ENCODE assay signal across 8 cellular contexts in the genomic region with DNA sequence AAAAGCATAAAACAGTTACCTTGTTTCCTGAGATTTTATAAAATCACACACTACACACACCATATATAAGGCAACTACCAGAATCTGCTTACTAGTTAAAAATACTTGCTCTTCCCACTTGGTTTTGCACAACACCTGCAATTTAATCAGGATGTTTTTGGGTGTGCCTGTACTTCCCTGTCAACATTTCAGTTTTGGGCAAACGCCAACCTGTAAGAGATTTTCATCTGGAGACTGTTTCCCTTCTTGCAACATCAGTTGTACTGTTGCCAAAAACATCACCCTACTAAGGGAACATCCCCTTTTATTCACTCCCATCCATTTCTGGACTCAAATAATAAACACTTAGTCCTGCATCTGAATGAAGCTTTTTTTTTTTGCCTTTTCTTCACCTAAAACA.
DNase-seq lines count a peak whose midpoint lies in the region; ATAC-seq, FAIRE-seq and TF ChIP-seq lines count a peak whose summit lies in the region.

No MANE protein-coding gene starts in this region.

- peak; percentile 65 to 66; a peak in 3 of 5 replicates for TF ChIP-seq EP300 in A549 (IDR thresholded peaks at IDR 0.05)

- no peaks in the 10 kb centered on the region for H3K27me3 Mint-ChIP-seq in T-helper 2 cell treated with Interferon-gamma antibody and Interleukin-4, amounts not matched to agents 5 μg/mL and 100 μg/mL, for 36 hours (ENCODE audit: low read depth)
- H3K27me3 Mint-ChIP-seq in glutamatergic neuron (ENCODE audit: unreplicated experiment): no peaks in the 10 kb centered on the region

- CTCF ChIA-PET in A549 (lab: Yijun Ruan, JAX): interaction anchor here (1.3 kb wide), 1 partner anchor 16 kb away, joined by 3 read pairs; no protein-coding TSS in a partner anchor

- FAIRE-seq in A549 (lab: Jason Lieb, UNC): no peak

- no peak overlapping the region for H3K4me3 ChIP-seq in A549
- H3K4me3 ChIP-seq in HFF-Myc (replicated peaks; ENCODE audit: low read depth, low read length): no peak overlapping the region
- no peak overlapping the region for H3K4me3 ChIP-seq in right cardiac atrium (ENCODE audit: low read length)

- peak; percentile 47 to 56; a peak in 3 of 6 replicates for ATAC-seq in A549
- peak; percentile 72 to 88 for ATAC-seq in right cardiac atrium
- no peak for ATAC-seq in HG02610 (IDR thresholded peaks at IDR 0.05; ENCODE audit: unreplicated experiment)
- no peak for ATAC-seq in HG03378 (IDR thresholded peaks at IDR 0.05; ENCODE audit: unreplicated experiment)

- H3K27ac Mint-ChIP-seq in T-helper 2 cell treated with Interferon-gamma antibody and Interleukin-4, amounts not matched to agents 5 μg/mL and 100 μg/mL, for 36 hours: peak overlapping the region; percentile 85
- H3K27ac Mint-ChIP-seq in glutamatergic neuron (ENCODE audit: unreplicated experiment): no peak overlapping the region

- H3K4me1 ChIP-seq in A549 (peaks cover 56% of the 10 kb centered on the region), right cardiac atrium (ENCODE audit: control insufficient read depth, insufficient read depth, low read length) (no peaks in the 10 kb centered on the region)

- peak; percentile 31 to 82 for DNase-seq in A549 (ENCODE audit: low read depth in 1 of 2, low spot score in 1 of 2)
- peak; percentile 94 for DNase-seq in HFF-Myc (ENCODE audit: extremely low read depth, low read depth)
- no peak for DNase-seq in T-helper 2 cell treated with Interferon-gamma antibody and Interleukin-4, amounts not matched to agents 5 μg/mL and 100 μg/mL, for 36 hours (ENCODE audit: low spot score)
- no peak for DNase-seq in right cardiac atrium
- DNase-seq in NCI-H187 (lab: John Stamatoyannopoulos, UW): no peak
- no peak for DNase-seq in glutamatergic neuron

- intact Hi-C loops in right cardiac atrium (cut with DNase I): no loop called here

- H3K36me3 Mint-ChIP-seq in T-helper 2 cell treated with Interferon-gamma antibody and Interleukin-4, amounts not matched to agents 5 μg/mL and 100 μg/mL, for 36 hours (ENCODE audit: low read depth): peaks cover 21% of the 10 kb centered on the region
- H3K36me3 Mint-ChIP-seq in glutamatergic neuron (ENCODE audit: unreplicated experiment): no peaks in the 10 kb centered on the region

- H3K27ac ChIP-seq in A549 (no peak overlapping the region; a peak in 3 of 6 replicates), right cardiac atrium (ENCODE audit: low read length) (no peak overlapping the region)

- TF ChIP-seq CTCF in A549 (IDR thresholded peaks at IDR 0.05) (no peak), HFF-Myc (IDR thresholded peaks at IDR 0.05; ENCODE audit: low read depth, low read length, missing control alignments) (no peak), glutamatergic neuron (IDR thresholded peaks at IDR 0.05; ENCODE audit: partially characterized antibody, unreplicated experiment) (no peak)

- 0% methylated on average over 1 of the region's 1 CpG for WGBS in A549 (ENCODE audit: missing lambda C conversion rate)
- WGBS in right cardiac atrium: 12% methylated on average over 1 of the region's 1 CpG

- peak overlapping the region; percentile 56 for H3K4me3 Mint-ChIP-seq in T-helper 2 cell treated with Interferon-gamma antibody and Interleukin-4, amounts not matched to agents 5 μg/mL and 100 μg/mL, for 36 hours
- H3K4me3 Mint-ChIP-seq in glutamatergic neuron (ENCODE audit: unreplicated experiment): no peak overlapping the region

- peak in 1 of 2 experiments; percentile 35; a peak in 2 of 5 replicates for TF ChIP-seq RAD21 in A549 (conservative IDR thresholded peaks at IDR 0.05 in 1 of 2, IDR thresholded peaks at IDR 0.05 in 1 of 2)

- peaks cover 10% of the 10 kb centered on the region for H3K9me3 Mint-ChIP-seq in T-helper 2 cell treated with Interferon-gamma antibody and Interleukin-4, amounts not matched to agents 5 μg/mL and 100 μg/mL, for 36 hours
- H3K9me3 Mint-ChIP-seq in glutamatergic neuron (ENCODE audit: unreplicated experiment): no peaks in the 10 kb centered on the region

- TF ChIP-seq POLR2A in A549 (IDR thresholded peaks at IDR 0.05; ENCODE audit: low read length): no peak

- POLR2A ChIA-PET in A549 (lab: Yijun Ruan, JAX): interaction anchor here (0.7 to 1.5 kb wide), 3 partner anchors 19 to 175 kb away, joined by 3 to 13 read pairs (median 3); partner anchors contain the start of gene DUSP6

- no peaks in the 10 kb centered on the region for H3K27me3 ChIP-seq in right cardiac atrium (ENCODE audit: control insufficient read depth, insufficient read depth)

- peak overlapping the region; percentile 67 for H3K4me2 ChIP-seq in A549

- peaks cover 73% of the 10 kb centered on the region for H3K4me1 Mint-ChIP-seq in T-helper 2 cell treated with Interferon-gamma antibody and Interleukin-4, amounts not matched to agents 5 μg/mL and 100 μg/mL, for 36 hours (ENCODE audit: low read depth)
- H3K4me1 Mint-ChIP-seq in glutamatergic neuron (ENCODE audit: low read depth, unreplicated experiment): no peaks in the 10 kb centered on the region

- H3K9me3 ChIP-seq in A549 (no peaks in the 10 kb centered on the region), right cardiac atrium (ENCODE audit: control insufficient read depth, low read length) (no peaks in the 10 kb centered on the region)

TF ChIP-seq in A549, 52 proteins besides CTCF, POLR2A, EP300 and RAD21 (continues in another document):
- TF ChIP-seq ZNF302 (CRISPR knock-in tag; IDR thresholded peaks at IDR 0.05) (no peak), SMC3 (IDR thresholded peaks at IDR 0.05) (peak; percentile 27; the same call in 1 of the 3 replicates), CHD2 (IDR thresholded peaks at IDR 0.05; ENCODE audit: low read length, partially characterized antibody) (no peak), BCL3 (IDR thresholded peaks at IDR 0.05) (peak; percentile 78; the same call in 1 of the 3 replicates), ZC3H11A (IDR thresholded peaks at IDR 0.05) (no peak), KDM5A (IDR thresholded peaks at IDR 0.05) (no peak), MYC (IDR thresholded peaks at IDR 0.05; ENCODE audit: borderline replicate concordance, low read length) (no peak), ESRRA (IDR thresholded peaks at IDR 0.05; ENCODE audit: borderline replicate concordance, low read length) (no peak), NR3C1 (IDR thresholded peaks at IDR 0.05) (no peak), EHF (CRISPR knock-in tag; IDR thresholded peaks at IDR 0.05) (no peak), EHMT2 (IDR thresholded peaks at IDR 0.05; ENCODE audit: low read depth) (no peak), TP53 (CRISPR knock-in tag; IDR thresholded peaks at IDR 0.05) (no peak), FOSL2 (IDR thresholded peaks at IDR 0.05) (no peak; the same call in 1 of the 2 replicates), FOSL2 (CRISPR knock-in tag; IDR thresholded peaks at IDR 0.05) (no peak), KDM1A (IDR thresholded peaks at IDR 0.05; ENCODE audit: low read depth) (no peak), RCOR1 (IDR thresholded peaks at IDR 0.05; ENCODE audit: low read depth, low read length) (no peak), JUN (IDR thresholded peaks at IDR 0.05) (peak; percentile 46 to 62; a peak in 2 of 5 replicates), SREBF2 (IDR thresholded peaks at IDR 0.05) (no peak), ATOH8 (CRISPR knock-in tag; IDR thresholded peaks at IDR 0.05; ENCODE audit: low read depth) (no peak)
- TF ChIP-seq, protein P1, sequence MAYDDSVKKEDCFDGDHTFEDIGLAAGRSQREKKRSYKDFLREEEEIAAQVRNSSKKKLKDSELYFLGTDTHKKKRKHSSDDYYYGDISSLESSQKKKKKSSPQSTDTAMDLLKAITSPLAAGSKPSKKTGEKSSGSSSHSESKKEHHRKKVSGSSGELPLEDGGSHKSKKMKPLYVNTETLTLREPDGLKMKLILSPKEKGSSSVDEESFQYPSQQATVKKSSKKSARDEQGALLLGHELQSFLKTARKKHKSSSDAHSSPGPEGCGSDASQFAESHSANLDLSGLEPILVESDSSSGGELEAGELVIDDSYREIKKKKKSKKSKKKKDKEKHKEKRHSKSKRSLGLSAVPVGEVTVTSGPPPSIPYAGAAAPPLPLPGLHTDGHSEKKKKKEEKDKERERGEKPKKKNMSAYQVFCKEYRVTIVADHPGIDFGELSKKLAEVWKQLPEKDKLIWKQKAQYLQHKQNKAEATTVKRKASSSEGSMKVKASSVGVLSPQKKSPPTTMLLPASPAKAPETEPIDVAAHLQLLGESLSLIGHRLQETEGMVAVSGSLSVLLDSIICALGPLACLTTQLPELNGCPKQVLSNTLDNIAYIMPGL (CRISPR knock-in tag; IDR thresholded peaks at IDR 0.05; ENCODE audit: borderline replicate concordance): no peak
- TF ChIP-seq, protein P2, sequence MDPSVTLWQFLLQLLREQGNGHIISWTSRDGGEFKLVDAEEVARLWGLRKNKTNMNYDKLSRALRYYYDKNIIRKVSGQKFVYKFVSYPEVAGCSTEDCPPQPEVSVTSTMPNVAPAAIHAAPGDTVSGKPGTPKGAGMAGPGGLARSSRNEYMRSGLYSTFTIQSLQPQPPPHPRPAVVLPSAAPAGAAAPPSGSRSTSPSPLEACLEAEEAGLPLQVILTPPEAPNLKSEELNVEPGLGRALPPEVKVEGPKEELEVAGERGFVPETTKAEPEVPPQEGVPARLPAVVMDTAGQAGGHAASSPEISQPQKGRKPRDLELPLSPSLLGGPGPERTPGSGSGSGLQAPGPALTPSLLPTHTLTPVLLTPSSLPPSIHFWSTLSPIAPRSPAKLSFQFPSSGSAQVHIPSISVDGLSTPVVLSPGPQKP (IDR thresholded peaks at IDR 0.05; ENCODE audit: low read depth, low read length): no peak

Comparison
In these comparisons a context has a peak if more than half of its experiments do, and no peak if none do; other contexts are left out.
1. ATAC-seq: peak in A549 (2 of 2) and right cardiac atrium (2 of 2); none in HG02610 (single experiment) and HG03378 (single experiment).
2. DNase-seq: peak in A549 (2 of 2) and HFF-Myc (single experiment); none in T-helper 2 cell treated with Interferon-gamma antibody and Interleukin-4, amounts not matched to agents 5 μg/mL and 100 μg/mL, for 36 hours (single experiment), right cardiac atrium (0 of 3), NCI-H187 (0 of 2) and glutamatergic neuron (single experiment).